In genomic region chr6:55868910-55869479, GRCh38 we compare ENCODE assay signal across 9 cellular contexts. TPM values are rescaled to one million over a fixed set of nuclear protein-coding genes. Genes with fewer than 3 reads are reported as not detected.
DNase-seq lines count a peak whose midpoint lies in the region; ATAC-seq lines count a peak whose summit lies in the region.
"Had no signal": no experiment of that assay in that cellular context is flagged by ENCODE, and none has a peak within 500 bp of the region (broad histone marks: within the 10 kb centered on the region; RNA-seq: fewer than 3 reads in every experiment).

No MANE protein-coding gene starts in this region.

- DNase-seq in EL (peak; percentile 71), astrocyte of the hippocampus (ENCODE audit: low read depth, low spot score) (peak; percentile 53), ACHN (no peak), immature natural killer cell (no peak), T-helper 9 cell (no peak), NOMO-1 treated with DMSO at 0.1 percent for 48 hours (lab: John Stamatoyannopoulos, UW; ENCODE audit: unreplicated experiment) (no peak)

- no peak overlapping the region for H3K27ac Mint-ChIP-seq in immature natural killer cell
- H3K27ac Mint-ChIP-seq: activated naive CD4-positive, alpha-beta T cell treated with anti-CD3 and anti-CD28 coated beads, Interleukin-2, amount 50 U/mL, for 24 hours had no signal

- ATAC-seq in GM19455 (IDR thresholded peaks at IDR 0.05; ENCODE audit: unreplicated experiment) (peak; percentile 85), HG03342 (IDR thresholded peaks at IDR 0.05; ENCODE audit: unreplicated experiment) (peak; percentile 99)

- H3K9me3 Mint-ChIP-seq in immature natural killer cell = peaks cover 0 to 28% (median 5%) of the 10 kb centered on the region in 6 donors
- H3K9me3 Mint-ChIP-seq: activated naive CD4-positive, alpha-beta T cell treated with anti-CD3 and anti-CD28 coated beads, Interleukin-2, amount 50 U/mL, for 24 hours had no signal

- H3K27me3 Mint-ChIP-seq in immature natural killer cell (ENCODE audit: low read depth in 3 of 3) = peaks cover 0 to 2% (median 0%) of the 10 kb centered on the region in 3 donors
- H3K27me3 Mint-ChIP-seq: activated naive CD4-positive, alpha-beta T cell treated with anti-CD3 and anti-CD28 coated beads, Interleukin-2, amount 50 U/mL, for 24 hours had no signal

- in situ Hi-C loops in ACHN (cut with HindIII; ENCODE audit: low pct_ligation_motif_present, low pct_unique_long_range_greater_than_20kb, low sequenced_read_pairs) = no loop called here

- no peaks in the 10 kb centered on the region for H3K4me1 Mint-ChIP-seq in immature natural killer cell
- H3K4me1 Mint-ChIP-seq: activated naive CD4-positive, alpha-beta T cell treated with anti-CD3 and anti-CD28 coated beads, Interleukin-2, amount 50 U/mL, for 24 hours had no signal

- no peak overlapping the region for H3K4me3 Mint-ChIP-seq in immature natural killer cell
- H3K4me3 Mint-ChIP-seq: activated naive CD4-positive, alpha-beta T cell treated with anti-CD3 and anti-CD28 coated beads, Interleukin-2, amount 50 U/mL, for 24 hours had no signal

- no peaks in the 10 kb centered on the region for H3K36me3 Mint-ChIP-seq in immature natural killer cell
- H3K36me3 Mint-ChIP-seq: activated naive CD4-positive, alpha-beta T cell treated with anti-CD3 and anti-CD28 coated beads, Interleukin-2, amount 50 U/mL, for 24 hours had no signal

RNA-seq across cellular contexts. Expression of gene BMP5, which starts 6.4 kb away (rescaled TPM):
- not detected for polyA plus RNA-seq in immature natural killer cell

Comparison
In these comparisons a context has a peak if more than half of its experiments do, and no peak if none do; other contexts are left out.
1. DNase-seq: peak in EL (single experiment) and astrocyte of the hippocampus (single experiment); none in ACHN (single experiment), immature natural killer cell (0 of 3), T-helper 9 cell (single experiment) and NOMO-1 treated with DMSO at 0.1 percent for 48 hours (single experiment).